In genomic region chr7:44131173-44132009, GRCh38 we compare ENCODE assay signal across 1 cellular context.
TF ChIP-seq lines count a peak whose summit lies in the region.

No MANE protein-coding gene starts in this region.

TF ChIP-seq in HepG2, 621 proteins besides CTCF, POLR2A, EP300 and RAD21 (continued from another document):
- TF ChIP-seq ELF3 (CRISPR knock-in tag; IDR thresholded peaks at IDR 0.05) (0 out of 2 replicates have a peak, but pooled peaks have one; percentile 16), SP2 (CRISPR knock-in tag; IDR thresholded peaks at IDR 0.05) (no peak), EED (CRISPR knock-in tag; IDR thresholded peaks at IDR 0.05) (0 out of 2 replicates have a peak, but pooled peaks have one; percentile 4), ZFP37 (CRISPR knock-in tag; IDR thresholded peaks at IDR 0.05; ENCODE audit: borderline replicate concordance) (no peak), KLF11 (CRISPR knock-in tag; IDR thresholded peaks at IDR 0.05) (no peak), KLF16 (CRISPR knock-in tag; IDR thresholded peaks at IDR 0.05) (peak in 1 of 2 experiments; percentile 70; a peak in 2 of 4 replicates), MED1 (CRISPR knock-in tag; IDR thresholded peaks at IDR 0.05) (peak; percentile 78), SRF (IDR thresholded peaks at IDR 0.05; ENCODE audit: low read depth, low read length) (no peak), DRAP1 (CRISPR knock-in tag; IDR thresholded peaks at IDR 0.05) (no peak; the same call in 1 of the 2 replicates), EZH2 (conservative IDR thresholded peaks at IDR 0.05; ENCODE audit: low read depth, low read length) (no peak), ZNF274 (CRISPR knock-in tag; IDR thresholded peaks at IDR 0.05) (no peak; the same call in 1 of the 2 replicates), ZNF781 (CRISPR knock-in tag; IDR thresholded peaks at IDR 0.05; ENCODE audit: borderline replicate concordance, not compliant biosample characterization) (no peak), TBL1XR1 (IDR thresholded peaks at IDR 0.05; ENCODE audit: borderline replicate concordance, low read length, partially characterized antibody) (no peak), YEATS2 (CRISPR knock-in tag; IDR thresholded peaks at IDR 0.05; ENCODE audit: borderline replicate concordance) (peak; percentile 66; the same call in 1 of the 2 replicates), ZBTB14 (CRISPR knock-in tag; IDR thresholded peaks at IDR 0.05) (no peak), ZKSCAN8 (CRISPR knock-in tag; IDR thresholded peaks at IDR 0.05; ENCODE audit: borderline replicate concordance) (peak; percentile 41; the same call in 1 of the 2 replicates), MIER2 (CRISPR knock-in tag; IDR thresholded peaks at IDR 0.05) (0 out of 2 replicates have a peak, but pooled peaks have one; percentile 45), SIX1 (CRISPR knock-in tag; IDR thresholded peaks at IDR 0.05; ENCODE audit: borderline replicate concordance) (no peak), HNRNPL (IDR thresholded peaks at IDR 0.05; ENCODE audit: low read depth, low read length) (no peak)
- TF ChIP-seq, protein P1, sequence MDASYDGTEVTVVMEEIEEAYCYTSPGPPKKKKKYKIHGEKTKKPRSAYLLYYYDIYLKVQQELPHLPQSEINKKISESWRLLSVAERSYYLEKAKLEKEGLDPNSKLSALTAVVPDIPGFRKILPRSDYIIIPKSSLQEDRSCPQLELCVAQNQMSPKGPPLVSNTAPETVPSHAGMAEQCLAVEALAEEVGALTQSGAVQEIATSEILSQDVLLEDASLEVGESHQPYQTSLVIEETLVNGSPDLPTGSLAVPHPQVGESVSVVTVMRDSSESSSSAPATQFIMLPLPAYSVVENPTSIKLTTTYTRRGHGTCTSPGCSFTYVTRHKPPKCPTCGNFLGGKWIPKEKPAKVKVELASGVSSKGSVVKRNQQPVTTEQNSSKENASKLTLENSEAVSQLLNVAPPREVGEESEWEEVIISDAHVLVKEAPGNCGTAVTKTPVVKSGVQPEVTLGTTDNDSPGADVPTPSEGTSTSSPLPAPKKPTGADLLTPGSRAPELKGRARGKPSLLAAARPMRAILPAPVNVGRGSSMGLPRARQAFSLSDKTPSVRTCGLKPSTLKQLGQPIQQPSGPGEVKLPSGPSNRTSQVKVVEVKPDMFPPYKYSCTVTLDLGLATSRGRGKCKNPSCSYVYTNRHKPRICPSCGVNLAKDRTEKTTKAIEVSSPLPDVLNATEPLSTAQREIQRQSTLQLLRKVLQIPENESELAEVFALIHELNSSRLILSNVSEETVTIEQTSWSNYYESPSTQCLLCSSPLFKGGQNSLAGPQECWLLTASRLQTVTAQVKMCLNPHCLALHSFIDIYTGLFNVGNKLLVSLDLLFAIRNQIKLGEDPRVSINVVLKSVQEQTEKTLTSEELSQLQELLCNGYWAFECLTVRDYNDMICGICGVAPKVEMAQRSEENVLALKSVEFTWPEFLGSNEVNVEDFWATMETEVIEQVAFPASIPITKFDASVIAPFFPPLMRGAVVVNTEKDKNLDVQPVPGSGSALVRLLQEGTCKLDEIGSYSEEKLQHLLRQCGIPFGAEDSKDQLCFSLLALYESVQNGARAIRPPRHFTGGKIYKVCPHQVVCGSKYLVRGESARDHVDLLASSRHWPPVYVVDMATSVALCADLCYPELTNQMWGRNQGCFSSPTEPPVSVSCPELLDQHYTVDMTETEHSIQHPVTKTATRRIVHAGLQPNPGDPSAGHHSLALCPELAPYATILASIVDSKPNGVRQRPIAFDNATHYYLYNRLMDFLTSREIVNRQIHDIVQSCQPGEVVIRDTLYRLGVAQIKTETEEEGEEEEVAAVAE (CRISPR knock-in tag; IDR thresholded peaks at IDR 0.05; ENCODE audit: borderline replicate concordance): 0 out of 2 replicates have a peak, but pooled peaks have one; percentile 39
TF ChIP-seq in HepG2: peak in this region for 134.
